Comparison of ENCODE assay signal across 9 cellular contexts in genomic region chr9:118595719-118596305, GRCh38.
DNase-seq lines count a peak whose midpoint lies in the region; ATAC-seq and TF ChIP-seq lines count a peak whose summit lies in the region.
"Had no signal": no experiment of that assay in that cellular context is flagged by ENCODE, and none has a peak within 500 bp of the region (broad histone marks: within the 10 kb centered on the region; RNA-seq: fewer than 3 reads in every experiment).

No MANE protein-coding gene starts in this region.

- no peaks in the 10 kb centered on the region for H3K36me3 Mint-ChIP-seq in endodermal cell (ENCODE audit: low read depth)

- H3K9me3 ChIP-seq in endodermal cell (ENCODE audit: control insufficient read depth, low read length) = no peaks in the 10 kb centered on the region

- peaks cover 42% of the 10 kb centered on the region for H3K4me1 Mint-ChIP-seq in endodermal cell
- H3K4me1 Mint-ChIP-seq: B cell had no signal

- H3K27me3 ChIP-seq in endodermal cell (ENCODE audit: control insufficient read depth, insufficient read depth, low read length, poor library complexity, severe bottlenecking) = no peaks in the 10 kb centered on the region

- peaks cover 7% of the 10 kb centered on the region for H3K4me1 ChIP-seq in endodermal cell (ENCODE audit: control insufficient read depth, insufficient read depth, low read length)

- H3K9me3 Mint-ChIP-seq in endodermal cell = no peaks in the 10 kb centered on the region

- no peaks in the 10 kb centered on the region for H3K36me3 ChIP-seq in endodermal cell (ENCODE audit: control insufficient read depth, insufficient read depth, low read length)

- ATAC-seq in omental fat pad (ENCODE audit: low FRiP score) (peak; percentile 58), HG03039 (IDR thresholded peaks at IDR 0.05; ENCODE audit: unreplicated experiment) (no peak)

- TF ChIP-seq CTCF in endodermal cell (conservative IDR thresholded peaks at IDR 0.05) (peak; percentile 88), omental fat pad (IDR thresholded peaks at IDR 0.05) (no peak)

- H3K27me3 Mint-ChIP-seq in endodermal cell (ENCODE audit: insufficient read depth) = no peaks in the 10 kb centered on the region
- H3K27me3 Mint-ChIP-seq: B cell had no signal

- H3K4me3 ChIP-seq in endodermal cell (ENCODE audit: low read length) = no peak overlapping the region

- DNase-seq in NCI-H524 (lab: John Stamatoyannopoulos, UW) (peak; percentile 63 to 72), NCI-H524 treated with DMSO at 0.1 percent for 48 hours (lab: John Stamatoyannopoulos, UW) (no peak), NCI-H69 (lab: John Stamatoyannopoulos, UW) (peak; percentile 83), endodermal cell (peak; percentile 82), omental fat pad (ENCODE audit: low spot score) (no peak), GM19240 (ENCODE audit: insufficient read length, low spot score) (no peak), NOMO-1 treated with dmso at 0.1 percent for 144 hours (lab: John Stamatoyannopoulos, UW; ENCODE audit: unreplicated experiment) (no peak)

- no peak overlapping the region for H3K4me3 Mint-ChIP-seq in endodermal cell
- H3K4me3 Mint-ChIP-seq: B cell had no signal

- WGBS in endodermal cell (ENCODE audit: insufficient coverage in 1 of 2, insufficient read length in 1 of 2), 2 experiments = 17 to 41% methylated on average over 1 to 3 of the region's 3 CpGs

- no peak overlapping the region for H3K9ac ChIP-seq in endodermal cell (ENCODE audit: extremely low read depth, low read length, poor library complexity, severe bottlenecking)

- H3K27ac Mint-ChIP-seq in endodermal cell = no peak overlapping the region
- H3K27ac Mint-ChIP-seq: B cell had no signal

- H3K27ac ChIP-seq in endodermal cell (ENCODE audit: low read depth, low read length) = no peak overlapping the region

Comparison
In these comparisons a context has a peak if more than half of its experiments do, and no peak if none do; other contexts are left out.
1. DNase-seq: peak in NCI-H524 (2 of 2), NCI-H69 (single experiment) and endodermal cell (single experiment); none in NCI-H524 treated with DMSO at 0.1 percent for 48 hours (single experiment), omental fat pad (single experiment), GM19240 (single experiment) and NOMO-1 treated with dmso at 0.1 percent for 144 hours (single experiment).